ENCODE assay signal across 14 cellular contexts in the genomic region with DNA sequence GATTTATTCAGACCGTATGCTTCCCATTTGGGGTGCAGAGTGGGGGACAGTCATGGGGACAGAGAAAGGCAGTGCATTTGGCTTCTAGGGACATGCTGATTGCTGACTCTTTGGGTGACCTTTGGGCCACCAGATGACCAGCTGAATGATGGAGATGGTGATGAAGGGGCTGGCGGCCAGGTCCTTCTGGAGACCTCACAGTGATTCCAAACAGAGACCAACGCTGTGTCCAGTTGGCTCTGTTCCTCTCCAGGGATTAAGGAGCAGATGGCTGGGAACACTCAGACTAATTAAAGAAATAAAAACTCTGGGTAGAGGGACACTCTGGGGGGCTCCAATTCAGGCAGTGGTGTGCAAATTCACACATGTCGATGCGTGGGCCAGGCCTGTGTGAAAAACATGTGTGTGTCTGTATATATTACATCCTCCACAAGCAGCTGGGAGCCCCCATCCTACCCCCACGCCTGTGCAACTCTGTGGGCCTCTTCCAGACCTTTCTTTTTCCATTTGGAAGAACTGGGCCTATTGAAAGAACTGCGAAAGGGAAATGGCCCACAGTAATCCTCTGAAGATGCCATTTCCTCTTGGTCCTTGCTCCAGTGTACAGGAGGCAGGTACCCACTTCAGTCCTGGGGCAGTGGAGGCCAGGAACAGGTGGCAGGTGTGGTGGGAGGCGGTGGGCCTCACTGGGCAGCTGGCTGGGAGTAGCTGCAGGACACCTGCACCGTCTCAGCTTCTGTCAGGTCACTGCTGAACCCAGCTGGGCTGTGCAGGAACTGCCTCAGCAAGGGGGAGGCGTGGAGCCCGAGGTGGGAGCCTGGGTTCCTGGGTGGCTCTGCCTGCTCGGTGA. TPM values are rescaled to one million over a fixed set of nuclear protein-coding genes. Genes with fewer than 3 reads are reported as not detected.
DNase-seq lines count a peak whose midpoint lies in the region; ATAC-seq and TF ChIP-seq lines count a peak whose summit lies in the region.
"Had no signal": no experiment of that assay in that cellular context is flagged by ENCODE, and none has a peak within 500 bp of the region (broad histone marks: within the 10 kb centered on the region; RNA-seq: fewer than 3 reads in every experiment).

No MANE protein-coding gene starts in this region.

- no peak for ATAC-seq in HG03439 (IDR thresholded peaks at IDR 0.05; ENCODE audit: unreplicated experiment)
- ATAC-seq: Panc1 had no signal

- peaks cover 42% of the 10 kb centered on the region for H3K36me3 ChIP-seq in left ventricle myocardium inferior
- H3K36me3 ChIP-seq in sigmoid colon, result no peaks in the 10 kb centered on the region
- H3K36me3 ChIP-seq: adrenal gland had no signal

- 74 to 85% methylated on average over 12 of the region's 12 CpGs for WGBS in sigmoid colon, 2 donors

- H3K4me1 ChIP-seq in left ventricle myocardium inferior (peaks cover 92% of the 10 kb centered on the region), sigmoid colon (peaks cover 0 to 48% (median 23%) of the 10 kb centered on the region in 4 donors)

- H3K27ac ChIP-seq in left ventricle myocardium inferior (replicated peaks) (peak overlapping the region; percentile 94), sigmoid colon (peak overlapping the region; percentile 87 to 95 (median 92))

- no peaks in the 10 kb centered on the region for H3K9me3 ChIP-seq in left ventricle myocardium inferior (replicated peaks)
- H3K9me3 ChIP-seq in sigmoid colon, result no peaks in the 10 kb centered on the region
- H3K9me3 ChIP-seq: adrenal gland had no signal

- no peaks in the 10 kb centered on the region for H3K27me3 ChIP-seq in left ventricle myocardium inferior (ENCODE audit: low read depth)
- H3K27me3 ChIP-seq in sigmoid colon, result no peaks in the 10 kb centered on the region
- H3K27me3 ChIP-seq: adrenal gland had no signal

- peak; percentile 2 for DNase-seq in DMS53 treated with DMSO at 0.1 percent for 48 hours (lab: John Stamatoyannopoulos, UW; ENCODE audit: unreplicated experiment)
- peak; percentile 60 for DNase-seq in RPMI8226
- DNase-seq in left ventricle myocardium inferior, result no peak
- DNase-seq in sigmoid colon, result peak; percentile 60
- DNase-seq in activated gamma-delta T cell treated with Interleukin-2 at 50 U/mL for 16 hours, result no peak
- DNase-seq in activated T-cell treated with anti-CD3 and anti-CD28 coated beads, Interleukin-2, amount 50 U/mL, for 48 hours, result no peak
- no peak for DNase-seq in activated effector memory CD4-positive, alpha-beta T cell treated with anti-CD3 and anti-CD28 coated beads, Interleukin-2, amount 50 U/mL, for 16 hours
- DNase-seq: adrenal gland, Calu3, Karpas-422, mesendoderm had no signal

- no peak for TF ChIP-seq POLR2A in sigmoid colon (IDR thresholded peaks at IDR 0.05)

- intact Hi-C loops in left ventricle myocardium inferior (cut with micrococcal nuclease) (no loop called here), sigmoid colon (cut with DNase I) (no loop called here)

- H3K4me3 ChIP-seq in left ventricle myocardium inferior, result no peak overlapping the region
- H3K4me3 ChIP-seq in sigmoid colon, result no peak overlapping the region
- H3K4me3 ChIP-seq: adrenal gland had no signal

- TF ChIP-seq CTCF in left ventricle myocardium inferior (IDR thresholded peaks at IDR 0.05; ENCODE audit: borderline replicate concordance) (no peak), sigmoid colon (IDR thresholded peaks at IDR 0.05) (no peak)

- no peak for TF ChIP-seq EP300 in sigmoid colon (IDR thresholded peaks at IDR 0.05)

RNA-seq across cellular contexts. Expression of a gene that starts 8.9 kb away (rescaled TPM):
- total RNA-seq in left ventricle myocardium inferior (386 TPM), sigmoid colon (under 1 TPM in 1 of 4 donors, not detected in 3; 0.54 TPM)
- polyA plus RNA-seq in sigmoid colon, result 1 to 10 TPM in 1 of 3 donors, under 1 TPM in 2; 0.25 to 1.2 (median 0.69) TPM
- total RNA-seq: Calu3, renal cortical epithelial cell had no signal

RNA-seq across cellular contexts. Expression of a gene that starts 30.1 kb away (rescaled TPM):
- total RNA-seq in left ventricle myocardium inferior (12.1 TPM), sigmoid colon (100 to 1,000 TPM in 1 of 4 donors, 10 to 100 TPM in 3; 12.8 to 135 (median 21.9) TPM)
- 10 to 100 TPM; 15.6 to 26.7 (median 16.9) TPM for polyA plus RNA-seq in sigmoid colon

Comparison
In these comparisons a context has a peak if more than half of its experiments do, and no peak if none do; other contexts are left out.
1. DNase-seq: peak in DMS53 treated with DMSO at 0.1 percent for 48 hours (single experiment), RPMI8226 (single experiment) and sigmoid colon (single experiment); none in left ventricle myocardium inferior (single experiment), activated gamma-delta T cell treated with Interleukin-2 at 50 U/mL for 16 hours (single experiment), activated T-cell treated with anti-CD3 and anti-CD28 coated beads, Interleukin-2, amount 50 U/mL, for 48 hours (0 of 2) and activated effector memory CD4-positive, alpha-beta T cell treated with anti-CD3 and anti-CD28 coated beads, Interleukin-2, amount 50 U/mL, for 16 hours (single experiment).
2. RNA of a gene that starts 8.9 kb away (total RNA-seq): 386 TPM in left ventricle myocardium inferior (single experiment); 0.54 TPM in sigmoid colon; every median in the first group is over 100 times any median in the second.